8 cellular contexts compared by ENCODE assay signal in genomic region chr4:165493359-165493758, GRCh38.
DNase-seq lines count a peak whose midpoint lies in the region; ATAC-seq and TF ChIP-seq lines count a peak whose summit lies in the region.

No MANE protein-coding gene starts in this region.

- TF ChIP-seq POLR2A in suprapubic skin (IDR thresholded peaks at IDR 0.05), result no peak

- H2AFZ ChIP-seq in OCI-LY7 (ENCODE audit: low read length), result peak overlapping the region; percentile 55; the same call in 1 of the 2 replicates

- intact Hi-C loops in OCI-LY7 (cut with micrococcal nuclease; ENCODE audit: unreplicated experiment), result loop anchor here (5.0 kb wide), 1 partner anchor 599 kb away; no protein-coding TSS in a partner anchor

- no peaks in the 10 kb centered on the region for H3K36me3 Mint-ChIP-seq in activated T-cell treated with anti-CD3 and anti-CD28 coated beads, Interleukin-2, amount 50 U/mL, for 24 hours (ENCODE audit: low read depth)

- no peaks in the 10 kb centered on the region for H3K79me2 ChIP-seq in OCI-LY7 (ENCODE audit: insufficient read depth, low read depth, low read length)

- H3K4me1 Mint-ChIP-seq in activated T-cell treated with anti-CD3 and anti-CD28 coated beads, Interleukin-2, amount 50 U/mL, for 24 hours (ENCODE audit: low read depth), result peaks cover 5% of the 10 kb centered on the region

- H4K20me1 ChIP-seq in OCI-LY7 (ENCODE audit: insufficient read depth, low read length), result no peaks in the 10 kb centered on the region

- WGBS in suprapubic skin, result 12% methylated on average over 18 of the region's 18 CpGs

- H3K4me3 Mint-ChIP-seq in activated T-cell treated with anti-CD3 and anti-CD28 coated beads, Interleukin-2, amount 50 U/mL, for 24 hours, result peak overlapping the region; percentile 56

- no peak overlapping the region for H3K4me3 ChIP-seq in OCI-LY7 (ENCODE audit: low read depth, low read length, poor library complexity, severe bottlenecking)
- H3K4me3 ChIP-seq in fibroblast of the aortic adventitia (ENCODE audit: low read depth, low read length), result no peak overlapping the region
- no peak overlapping the region for H3K4me3 ChIP-seq in suprapubic skin

- no peak for TF ChIP-seq EP300 in suprapubic skin (IDR thresholded peaks at IDR 0.05)

- POLR2A ChIA-PET in OCI-LY7 (lab: Charles Lee), result interaction anchor here (1.1 kb wide), 1 partner anchor 10 kb away, joined by 3 read pairs; no protein-coding TSS in a partner anchor

- no peak overlapping the region for H3K27ac ChIP-seq in OCI-LY7 (ENCODE audit: low read depth, low read length, poor library complexity, severe bottlenecking)
- no peak overlapping the region for H3K27ac ChIP-seq in suprapubic skin

- H3K4me2 ChIP-seq in OCI-LY7 (ENCODE audit: low read length), result no peak overlapping the region

- H3K27me3 ChIP-seq in suprapubic skin, result no peaks in the 10 kb centered on the region

- no peak overlapping the region for H3K27ac Mint-ChIP-seq in activated T-cell treated with anti-CD3 and anti-CD28 coated beads, Interleukin-2, amount 50 U/mL, for 24 hours

- H3K9me2 ChIP-seq in OCI-LY7 (ENCODE audit: insufficient read depth, low read length), result no peaks in the 10 kb centered on the region

- no peaks in the 10 kb centered on the region for H3K9me3 Mint-ChIP-seq in activated T-cell treated with anti-CD3 and anti-CD28 coated beads, Interleukin-2, amount 50 U/mL, for 24 hours

- TF ChIP-seq CTCF in OCI-LY7 (conservative IDR thresholded peaks at IDR 0.05; ENCODE audit: low read length), result peak; percentile 80
- TF ChIP-seq CTCF in fibroblast of the aortic adventitia (IDR thresholded peaks at IDR 0.05; ENCODE audit: insufficient read depth, low read length), result peak; percentile 66
- TF ChIP-seq CTCF in suprapubic skin (IDR thresholded peaks at IDR 0.05), result peak; percentile 22 to 57

- BruUV-seq in OCI-LY7 (replicated peaks; lab: Mats Ljungman, UMichigan), result no TSS peak

- H3K9me3 ChIP-seq in OCI-LY7 (ENCODE audit: low read length) (no peaks in the 10 kb centered on the region), suprapubic skin (no peaks in the 10 kb centered on the region)

- DNase-seq in activated gamma-delta T cell treated with Interleukin-2 at 50 U/mL for 16 hours (peak; percentile 45), activated gamma-delta T cell (lab: John Stamatoyannopoulos, UW) (no peak), OCI-LY7 (ENCODE audit: low spot score) (peak; percentile 38), fibroblast of the aortic adventitia (ENCODE audit: low read depth) (peak; percentile 60), occipital lobe (lab: John Stamatoyannopoulos, UW) (peak; percentile 41), suprapubic skin (ENCODE audit: low spot score in 2 of 2) (peak; percentile 75 to 84)
- DNase-seq in activated T-cell treated with anti-CD3 and anti-CD28 coated beads, Interleukin-2, amount 50 U/mL, for 24 hours, result peak; percentile 78

- CTCF ChIA-PET in OCI-LY7 (lab: Charles Lee; ENCODE audit: unreplicated experiment), result no interaction called here

- peak; percentile 90 for ATAC-seq in HG03025 (IDR thresholded peaks at IDR 0.05; ENCODE audit: low FRiP score, unreplicated experiment)

- no peaks in the 10 kb centered on the region for H3K36me3 ChIP-seq in OCI-LY7 (ENCODE audit: insufficient read depth, low read length)
- H3K36me3 ChIP-seq in suprapubic skin, result no peaks in the 10 kb centered on the region

- H3K27me3 Mint-ChIP-seq in activated T-cell treated with anti-CD3 and anti-CD28 coated beads, Interleukin-2, amount 50 U/mL, for 24 hours, result peaks cover 24% of the 10 kb centered on the region

- H3K4me1 ChIP-seq in OCI-LY7 (ENCODE audit: insufficient read depth, low read length, poor library complexity, severe bottlenecking) (no peaks in the 10 kb centered on the region), suprapubic skin (peaks cover 6% of the 10 kb centered on the region)
